In genomic region chr7:139783647-139784385, GRCh38 we compare ENCODE assay signal across 1 cellular context.
TF ChIP-seq lines count a peak whose summit lies in the region.

No MANE protein-coding gene starts in this region.

TF ChIP-seq in GM12878, 131 proteins besides CTCF, POLR2A, EP300 and RAD21:
- TF ChIP-seq REST (IDR thresholded peaks at IDR 0.05; ENCODE audit: low read depth, low read length), result no peak
- TF ChIP-seq BCL11A (IDR thresholded peaks at IDR 0.05; ENCODE audit: low read depth, low read length), result no peak
- no peak for TF ChIP-seq HDAC2 (IDR thresholded peaks at IDR 0.05)
- TF ChIP-seq ZNF687 (IDR thresholded peaks at IDR 0.05), result no peak
- TF ChIP-seq ZNF24 (IDR thresholded peaks at IDR 0.05), result no peak
- no peak for TF ChIP-seq MAX (IDR thresholded peaks at IDR 0.05; ENCODE audit: low read depth, low read length)
- TF ChIP-seq ZNF384 (IDR thresholded peaks at IDR 0.05; ENCODE audit: borderline replicate concordance, low read depth, low read length), result no peak
- TF ChIP-seq POU2F2 (IDR thresholded peaks at IDR 0.05; ENCODE audit: borderline replicate concordance, low read depth, low read length), result no peak
- TF ChIP-seq SUPT20H (IDR thresholded peaks at IDR 0.05; ENCODE audit: borderline replicate concordance, control insufficient read depth, low read depth, low read length), result no peak
- TF ChIP-seq CBFB (IDR thresholded peaks at IDR 0.05; ENCODE audit: low read depth), result no peak
- TF ChIP-seq HDGF (IDR thresholded peaks at IDR 0.05), result no peak
- no peak for TF ChIP-seq PKNOX1 (IDR thresholded peaks at IDR 0.05)
- TF ChIP-seq KAT2A (conservative IDR thresholded peaks at IDR 0.05; ENCODE audit: control insufficient read depth, low read depth, low read length), result no peak
- TF ChIP-seq PRDM15 (CRISPR knock-in tag; IDR thresholded peaks at IDR 0.05), result no peak
- no peak for TF ChIP-seq NR2F1 (conservative IDR thresholded peaks at IDR 0.05)
